In genomic region chr9:132857601-132858342, GRCh38 we compare ENCODE assay signal across 12 cellular contexts. TPM values are rescaled to one million over a fixed set of nuclear protein-coding genes. Genes with fewer than 3 reads are reported as not detected.
A peak's percentile ranks its signal among the peaks of the same experiment; 100 is the strongest.
DNase-seq lines count a peak whose midpoint lies in the region; ATAC-seq and TF ChIP-seq lines count a peak whose summit lies in the region.
"Had no signal": no experiment of that assay in that cellular context is flagged by ENCODE, and none has a peak within 500 bp of the region (broad histone marks: within the 10 kb centered on the region; RNA-seq: fewer than 3 reads in every experiment).

No MANE protein-coding gene starts in this region.

- H2BK12ac ChIP-seq in H9 (ENCODE audit: insufficient read length, low read depth, low read length): no peak overlapping the region

- in situ Hi-C loops in astrocyte of the cerebellum (cut with HindIII; ENCODE audit: low sequenced_read_pairs): no loop called here

- H4K91ac ChIP-seq in H9 (ENCODE audit: insufficient read length, low read depth, low read length): no peak overlapping the region

- H3K4me1 Mint-ChIP-seq in H9: peaks cover 32 to 38% of the 10 kb centered on the region in 2 experiments

- no peak overlapping the region for H3K9ac ChIP-seq in H9 (ENCODE audit: extremely low read depth, insufficient read length, low read length)

- TF ChIP-seq CTCF in A673 (conservative IDR thresholded peaks at IDR 0.05; ENCODE audit: low read depth, low read length): no peak
- TF ChIP-seq CTCF in H9 (conservative IDR thresholded peaks at IDR 0.05): no peak
- TF ChIP-seq CTCF in astrocyte of the cerebellum (IDR thresholded peaks at IDR 0.05; ENCODE audit: low read depth, low read length, missing control alignments): no peak
- TF ChIP-seq CTCF in spleen (IDR thresholded peaks at IDR 0.05 in 8 of 11, conservative IDR thresholded peaks at IDR 0.05 in 3 of 11): no peak

- peak overlapping the region; percentile 1; the same call in 1 of the 2 replicates for H3K14ac ChIP-seq in H9 (ENCODE audit: insufficient read depth, low read length)

- H3K27me3 ChIP-seq in A673 (replicated peaks; ENCODE audit: insufficient read depth, low read depth, low read length, poor library complexity) (no peaks in the 10 kb centered on the region), H9 (ENCODE audit: insufficient read depth, low read length) (no peaks in the 10 kb centered on the region), aorta (ENCODE audit: control insufficient read depth in 1 of 2, insufficient read depth in 2 of 2, low read length in 1 of 2) (no peaks in the 10 kb centered on the region), spleen (replicated peaks in 1 of 7) (peaks cover 0 to 10% (median 0%) of the 10 kb centered on the region in 7 donors)
- H3K27me3 ChIP-seq: colonic mucosa had no signal

- WGBS in H9 (ENCODE audit: extremely low coverage, insufficient read length, low lambda C conversion rate): no CpG with 5 or more reads among the region's 24 CpGs
- WGBS in aorta, 2 donors: 51 to 56% methylated on average over 24 of the region's 24 CpGs
- 69 to 72% (median 70%) methylated on average over 19 to 24 of the region's 24 CpGs for WGBS in spleen, 5 donors

- H2BK15ac ChIP-seq in H9 (ENCODE audit: low read depth, low read length): no peak overlapping the region

- H3K27me3 Mint-ChIP-seq in H9 (ENCODE audit: low read depth): peaks cover 19% of the 10 kb centered on the region

- H3K9me3 ChIP-seq in A673 (ENCODE audit: low read depth, low read length, poor library complexity, severe bottlenecking) (no peaks in the 10 kb centered on the region), H9 (ENCODE audit: control insufficient read depth, low read depth, low read length) (no peaks in the 10 kb centered on the region), aorta (ENCODE audit: control insufficient read depth, low read length) (no peaks in the 10 kb centered on the region), spleen (no peaks in the 10 kb centered on the region)
- H3K9me3 ChIP-seq: colonic mucosa had no signal

- BruUV-seq in A673 (replicated peaks; lab: Mats Ljungman, UMichigan): no TSS peak

- no peak overlapping the region for H3K4me3 ChIP-seq in A673 (ENCODE audit: low read depth, low read length, poor library complexity, severe bottlenecking)
- no peak overlapping the region for H3K4me3 ChIP-seq in astrocyte of the cerebellum (ENCODE audit: low read depth, low read length)
- H3K4me3 ChIP-seq in aorta (ENCODE audit: low read length in 2 of 2): no peak overlapping the region
- no peak overlapping the region for H3K4me3 ChIP-seq in spleen
- H3K4me3 ChIP-seq: colonic mucosa had no signal

- DNase-seq in A673 (ENCODE audit: low spot score) (peak; percentile 47), H9 (peak; percentile 45), astrocyte of the cerebellum (ENCODE audit: low read depth) (peak; percentile 28), iris pigment epithelial cell (ENCODE audit: low read depth) (peak; percentile 52), aorta (no peak), NCI-H748 treated with DMSO at 0.1 percent for 48 hours (lab: John Stamatoyannopoulos, UW) (no peak), spleen (no peak), inferior parietal cortex (ENCODE audit: extremely low spot score) (no peak)
- DNase-seq: activated T-cell treated with anti-CD3 and anti-CD28 coated beads, Interleukin-2, amount 50 U/mL, for 1 hour; CD4-positive, CD25-positive, alpha-beta regulatory T cell had no signal

- H2BK5ac ChIP-seq in H9 (ENCODE audit: insufficient read length, low read length): no peak overlapping the region

- no peaks in the 10 kb centered on the region for H4K20me1 ChIP-seq in H9 (ENCODE audit: control insufficient read depth, insufficient read depth, insufficient read length)

- no peak overlapping the region for H3K4me2 ChIP-seq in H9 (ENCODE audit: insufficient read depth, insufficient read length, low read length)

- H3K56ac ChIP-seq in H9 (ENCODE audit: insufficient read length, low read depth, low read length): no peak overlapping the region

- H3T11ph ChIP-seq in H9 (ENCODE audit: low read length): no peak overlapping the region

- intact Hi-C loops in A673 (cut with micrococcal nuclease; ENCODE audit: unreplicated experiment) (no loop called here), aorta (cut with DNase I) (no loop called here), spleen (cut with DNase I; ENCODE audit: low total_unique reads) (no loop called here)

- CTCF ChIA-PET in A673 (lab: Charles Lee): no interaction called here

- no peak for TF ChIP-seq POLR2A in spleen (IDR thresholded peaks at IDR 0.05)

- no peak overlapping the region for H3K23ac ChIP-seq in H9 (ENCODE audit: insufficient read length, low read depth, low read length)

- no peak overlapping the region for H2BK20ac ChIP-seq in H9 (ENCODE audit: low read depth, low read length, poor library complexity, severe bottlenecking)

- no peak overlapping the region for H2AK5ac ChIP-seq in H9 (ENCODE audit: insufficient read length, low read length)

- no peaks in the 10 kb centered on the region for H3K36me3 Mint-ChIP-seq in H9 (ENCODE audit: insufficient read depth in 1 of 3, low read depth in 3 of 3)
- H3K36me3 Mint-ChIP-seq: CD4-positive, CD25-positive, alpha-beta regulatory T cell had no signal

- H3K27ac ChIP-seq in A673 (ENCODE audit: low read depth, low read length, poor library complexity, severe bottlenecking) (no peak overlapping the region), H9 (ENCODE audit: insufficient read length, low read depth, low read length) (no peak overlapping the region), aorta (ENCODE audit: low read depth in 1 of 2, low read length in 2 of 2) (no peak overlapping the region), spleen (peak overlapping the region in 1 of 8 donors; percentile 11)
- H3K27ac ChIP-seq: colonic mucosa had no signal

- POLR2A ChIA-PET in A673 (lab: Charles Lee; ENCODE audit: low non-redundant PET): no interaction called here

- H3K4me3 Mint-ChIP-seq in H9: no peak overlapping the region
- H3K4me3 Mint-ChIP-seq: CD4-positive, CD25-positive, alpha-beta regulatory T cell; T-helper 1 cell treated with Interleukin-12 subunit alpha and Interleukin-12 subunit beta and Interleukin-4 antibody, amounts not matched to agents 30 μg/mL and 1 μg/mL, for 36 hours had no signal

- no peak overlapping the region for H4K5ac ChIP-seq in H9 (ENCODE audit: insufficient read length, low read depth, low read length)

- H3K9me3 Mint-ChIP-seq in H9: no peaks in the 10 kb centered on the region; a peak in 1 of 5 replicates
- H3K9me3 Mint-ChIP-seq: CD4-positive, CD25-positive, alpha-beta regulatory T cell; T-helper 1 cell treated with Interleukin-12 subunit alpha and Interleukin-12 subunit beta and Interleukin-4 antibody, amounts not matched to agents 30 μg/mL and 1 μg/mL, for 36 hours had no signal

- no peaks in the 10 kb centered on the region for H3K23me2 ChIP-seq in H9 (ENCODE audit: insufficient read length, low read depth, low read length, poor library complexity, severe bottlenecking)

- no peak overlapping the region for H2AFZ ChIP-seq in H9 (ENCODE audit: low read length)

- H3K4me1 ChIP-seq in A673 (ENCODE audit: insufficient read depth, low read length, poor library complexity, severe bottlenecking): peaks cover 12% of the 10 kb centered on the region
- no peaks in the 10 kb centered on the region for H3K4me1 ChIP-seq in H9 (ENCODE audit: insufficient read depth, low read length)
- H3K4me1 ChIP-seq in aorta (ENCODE audit: control insufficient read depth in 1 of 2, insufficient read depth in 2 of 2, low read length in 2 of 2): no peaks in the 10 kb centered on the region
- H3K4me1 ChIP-seq in spleen: peaks cover 0 to 6% (median 0%) of the 10 kb centered on the region in 6 donors
- H3K4me1 ChIP-seq: colonic mucosa had no signal

- H3K79me1 ChIP-seq in H9 (ENCODE audit: insufficient read depth, low read depth, low read length, poor library complexity, severe bottlenecking): no peaks in the 10 kb centered on the region

- no peaks in the 10 kb centered on the region for H3K79me2 ChIP-seq in H9 (ENCODE audit: insufficient read depth, low read length)

- no peak overlapping the region for H3K4ac ChIP-seq in H9 (ENCODE audit: low read depth, low read length)

- no peak overlapping the region for H4K8ac ChIP-seq in H9 (replicated peaks; ENCODE audit: insufficient read length, low read depth, low read length)

- peak overlapping the region in 1 of 3 experiments; percentile 96; a peak in 2 of 7 replicates for H3K27ac Mint-ChIP-seq in H9
- H3K27ac Mint-ChIP-seq: CD4-positive, CD25-positive, alpha-beta regulatory T cell; T-helper 1 cell treated with Interleukin-12 subunit alpha and Interleukin-12 subunit beta and Interleukin-4 antibody, amounts not matched to agents 30 μg/mL and 1 μg/mL, for 36 hours had no signal

- H3K36me3 ChIP-seq in A673 (ENCODE audit: insufficient read depth, low read length, poor library complexity, severe bottlenecking) (no peaks in the 10 kb centered on the region), aorta (ENCODE audit: control insufficient read depth in 1 of 2, insufficient read depth in 2 of 2, low read length in 1 of 2) (no peaks in the 10 kb centered on the region), spleen (no peaks in the 10 kb centered on the region)
- H3K36me3 ChIP-seq: colonic mucosa had no signal

- H3K18ac ChIP-seq in H9 (ENCODE audit: insufficient read length, low read depth, low read length): no peak overlapping the region

- no peak overlapping the region for H2BK120ac ChIP-seq in H9 (ENCODE audit: low read depth, low read length, poor library complexity, severe bottlenecking)

- ATAC-seq in aorta (ENCODE audit: low FRiP score): no peak

RNA-seq across cellular contexts. Expression of gene AK8, which starts 20.3 kb away (rescaled TPM):
- total RNA-seq in A673 (2021) (0.92 TPM in 1 of 2 replicates, not detected in the other), H9 (2021) (0.44 and 0.46 TPM in 2 replicates), aorta (under 1 TPM; 0.71 to 0.72 TPM), spleen (1 to 10 TPM in 1 of 7 donors, under 1 TPM in 6; 0.51 to 1.8 (median 0.92) TPM)
- polyA plus RNA-seq in aorta (under 1 TPM in 1 of 2 donors, not detected in 1; 0.38 TPM), spleen (1 to 10 TPM in 2 of 3 donors, under 1 TPM in 1; 0.22 to 1.8 (median 1.0) TPM)
- total RNA-seq: CD4-positive, CD25-positive, alpha-beta regulatory T cell had no signal

RNA-seq across cellular contexts. Expression of gene SPACA9, which starts 20.9 kb away (rescaled TPM):
- 2.1 and 4.3 TPM in 2 replicates for total RNA-seq in A673 (2021)
- total RNA-seq in H9 (2021): 0.99 and 1.3 TPM in 2 replicates
- 1 to 10 TPM; 2.3 to 5.5 TPM for total RNA-seq in aorta
- 1 to 10 TPM; 4.6 to 7.9 TPM for polyA plus RNA-seq in aorta
- 1 to 10 TPM; 1.1 to 5.6 (median 2.5) TPM for total RNA-seq in spleen
- polyA plus RNA-seq in spleen: 1 to 10 TPM; 1.7 to 3.5 (median 3.0) TPM

Comparison
In these comparisons a context has a peak if more than half of its experiments do, and no peak if none do; other contexts are left out.
1. DNase-seq: peak in A673 (single experiment), H9 (single experiment), astrocyte of the cerebellum (single experiment) and iris pigment epithelial cell (single experiment); none in aorta (0 of 2), NCI-H748 treated with DMSO at 0.1 percent for 48 hours (single experiment), spleen (single experiment) and inferior parietal cortex (single experiment).